ENCODE assay signal across 8 cellular contexts in genomic region chr14:77641534-77642341, GRCh38. TPM values are rescaled to one million over a fixed set of nuclear protein-coding genes. Genes with fewer than 3 reads are reported as not detected.
DNase-seq lines count a peak whose midpoint lies in the region; ATAC-seq lines count a peak whose summit lies in the region.

No MANE protein-coding gene starts in this region.

- ATAC-seq in HG03103 (IDR thresholded peaks at IDR 0.05; ENCODE audit: low read depth, unreplicated experiment) = peak; percentile 51

- DNase-seq in EL (peak; percentile 77), lung microvascular endothelial cell (ENCODE audit: low read depth in 2 of 2) (peak; percentile 78 to 89), SK-N-DZ (ENCODE audit: low spot score) (no peak), NCI-H2171 (lab: John Stamatoyannopoulos, UW) (no peak)
- peak; percentile 56 for DNase-seq in activated CD4-positive, alpha-beta T cell treated with anti-CD3 and anti-CD28 coated beads for 24 hours (ENCODE audit: low read depth in 2 of 2)
- DNase-seq in central memory CD4-positive, alpha-beta T cell = peak; percentile 52
- peak; percentile 31 for DNase-seq in stimulated activated CD8-positive, alpha-beta memory T cell treated with anti-CD3 and anti-CD28 coated beads, Interleukin-15, amount 100 ng/mL, for 1 hour (ENCODE audit: low read depth)

RNA-seq across cellular contexts. Expression of gene SPTLC2, which starts 25.3 kb away (rescaled TPM):
- total RNA-seq in lung microvascular endothelial cell = 42.3 and 62.3 TPM in 2 replicates
- polyA plus RNA-seq in SK-N-DZ (2014; cell fraction: cytosol; rRNA removed) = 17.0 and 22.1 TPM in 2 replicates
- 5.7 and 19.7 TPM in 2 replicates for polyA plus RNA-seq in SK-N-DZ (2014; cell fraction: nucleus; rRNA removed)

Comparison
In these comparisons a context has a peak if more than half of its experiments do, and no peak if none do; other contexts are left out.
1. DNase-seq: peak in EL (single experiment), activated CD4-positive, alpha-beta T cell treated with anti-CD3 and anti-CD28 coated beads for 24 hours (2 of 2), central memory CD4-positive, alpha-beta T cell (single experiment), lung microvascular endothelial cell (2 of 2) and stimulated activated CD8-positive, alpha-beta memory T cell treated with anti-CD3 and anti-CD28 coated beads, Interleukin-15, amount 100 ng/mL, for 1 hour (single experiment); none in SK-N-DZ (single experiment) and NCI-H2171 (single experiment).